ENCODE assay signal across 21 cellular contexts in genomic region chrX:100990139-100990538, GRCh38.
A peak's percentile ranks its signal among the peaks of the same experiment; 100 is the strongest.
DNase-seq lines count a peak whose midpoint lies in the region; ATAC-seq lines count a peak whose summit lies in the region.
"Had no signal": no experiment of that assay in that cellular context is flagged by ENCODE, and none has a peak within 500 bp of the region (broad histone marks: within the 10 kb centered on the region; RNA-seq: fewer than 3 reads in every experiment).

No MANE protein-coding gene starts in this region.

- H3K9ac ChIP-seq in BLaER1 treated with 17β-estradiol and CSF1 and Interleukin-3, amounts not matched to agents 10 nM and 100 nM, result no peak overlapping the region

- ATAC-seq in GM19035 (IDR thresholded peaks at IDR 0.05; ENCODE audit: unreplicated experiment), result no peak
- ATAC-seq: GM12878 had no signal

- no peaks in the 10 kb centered on the region for H3K9me3 ChIP-seq in BLaER1 treated with 17β-estradiol and CSF1 and Interleukin-3, amounts not matched to agents 10 nM and 100 nM (replicated peaks in 1 of 11)
- H3K9me3 ChIP-seq: BE2C had no signal

- H4K20me1 ChIP-seq in BLaER1 treated with 17β-estradiol and CSF1 and Interleukin-3, amounts not matched to agents 10 nM and 100 nM, result no peaks in the 10 kb centered on the region

- H3K36me3 ChIP-seq in BLaER1 treated with 17β-estradiol and CSF1 and Interleukin-3, amounts not matched to agents 10 nM and 100 nM, result peaks cover 0 to 6% (median 0%) of the 10 kb centered on the region in 11 experiments; a peak in 4 of 22 replicates
- H3K36me3 ChIP-seq: BE2C had no signal

- peak overlapping the region in 10 of 11 experiments; percentile 14 to 56 (median 40); a peak in 15 of 22 replicates for H3K4me2 ChIP-seq in BLaER1 treated with 17β-estradiol and CSF1 and Interleukin-3, amounts not matched to agents 10 nM and 100 nM

- peaks cover 7 to 19% (median 10%) of the 10 kb centered on the region in 10 experiments; a peak in 15 of 20 replicates for H3K4me1 ChIP-seq in BLaER1 treated with 17β-estradiol and CSF1 and Interleukin-3, amounts not matched to agents 10 nM and 100 nM
- H3K4me1 ChIP-seq: BE2C had no signal

- no peak overlapping the region for H3K4me3 ChIP-seq in BLaER1 treated with 17β-estradiol and CSF1 and Interleukin-3, amounts not matched to agents 10 nM and 100 nM
- H3K4me3 ChIP-seq: GM12878 had no signal

- H3K27ac ChIP-seq in BLaER1 treated with 17β-estradiol and CSF1 and Interleukin-3, amounts not matched to agents 10 nM and 100 nM, result no peak overlapping the region; a peak in 1 of 22 replicates

- DNase-seq in NCI-H69 (lab: John Stamatoyannopoulos, UW) (peak; percentile 0), NOMO-1 treated with dmso at 0.1 percent for 144 hours (lab: John Stamatoyannopoulos, UW; ENCODE audit: unreplicated experiment) (no peak)
- no peak for DNase-seq in activated naive CD4-positive, alpha-beta T cell treated with anti-CD3 and anti-CD28 coated beads, Interleukin-2, amount 50 U/mL, for 16 hours
- DNase-seq: 8988T; ACHN; BE2C; C1 segment of cervical spinal cord; CD4-positive, alpha-beta memory T cell; CD4-positive, CD25-positive, alpha-beta regulatory T cell; CD8-positive, alpha-beta memory T cell; COR-L47; DMS 273 treated with DMSO at 0.1 percent for 48 hours; DMS153; DMS53; DMS79; DND-41; EL; GDM1 had no signal

- H3K27me3 ChIP-seq in BLaER1 treated with 17β-estradiol and CSF1 and Interleukin-3, amounts not matched to agents 10 nM and 100 nM, result no peaks in the 10 kb centered on the region
- H3K27me3 ChIP-seq: BE2C had no signal
